ENCODE assay signal across 8 cellular contexts in genomic region chr7:816300-816750, GRCh38. TPM values are rescaled to one million over a fixed set of nuclear protein-coding genes. Genes with fewer than 3 reads are reported as not detected.
DNase-seq lines count a peak whose midpoint lies in the region; ATAC-seq and TF ChIP-seq lines count a peak whose summit lies in the region.

No MANE protein-coding gene starts in this region.

- no peak overlapping the region for H3K27ac ChIP-seq in WERI-Rb-1
- peak overlapping the region in 6 of 8 donors; percentile 47 to 91 (median 78) for H3K27ac ChIP-seq in spleen

- H3K4me1 ChIP-seq in spleen = peaks cover 13 to 92% (median 60%) of the 10 kb centered on the region in 6 donors

- TF ChIP-seq POLR2A in GM18951 (IDR thresholded peaks at IDR 0.05; ENCODE audit: extremely low read depth, insufficient read depth, insufficient read length) (peak; percentile 83), spleen (IDR thresholded peaks at IDR 0.05) (no peak)

- H3K36me3 ChIP-seq in WERI-Rb-1 (peaks cover 23% of the 10 kb centered on the region), spleen (no peaks in the 10 kb centered on the region)

- in situ Hi-C loops in GM18951 (cut with MboI; ENCODE audit: low sequenced_read_pairs, unreplicated experiment) (no loop called here), T47D (cut with HindIII; ENCODE audit: low pct_unique_long_range_greater_than_20kb, low sequenced_read_pairs) (no loop called here)

- 0 to 1% (median 0%) methylated on average over 5 to 51 of the region's 51 CpGs; no CpG with 5 or more reads in 1 of the 5 donors for WGBS in spleen, 5 donors

- peak overlapping the region; percentile 80 for H3K4me3 ChIP-seq in WERI-Rb-1 (ENCODE audit: low read depth, low read length)
- H3K4me3 ChIP-seq in spleen = peak overlapping the region in 7 of 8 donors; percentile 29 to 89 (median 68)

- H3K9me3 ChIP-seq in WERI-Rb-1 (ENCODE audit: severe bottlenecking) (peaks cover 3% of the 10 kb centered on the region), spleen (no peaks in the 10 kb centered on the region)

- DNase-seq in AG08395 (ENCODE audit: low spot score) (peak; percentile 98), NCI-H2227 (lab: John Stamatoyannopoulos, UW; ENCODE audit: unreplicated experiment) (peak; percentile 98), WERI-Rb-1 (peak; percentile 98), T47D (ENCODE audit: low read depth in 1 of 2, low spot score in 1 of 2) (peak; percentile 99 to 100), iPS-NIHi7 (ENCODE audit: extremely low spot score) (peak; percentile 98), spleen (peak; percentile 98)

- no peaks in the 10 kb centered on the region for H3K27me3 ChIP-seq in WERI-Rb-1 (ENCODE audit: insufficient read depth, low read depth, severe bottlenecking)
- H3K27me3 ChIP-seq in spleen (replicated peaks in 1 of 7) = peaks cover 0 to 32% (median 0%) of the 10 kb centered on the region in 7 donors

- peak; percentile 84 for ATAC-seq in HG03139 (IDR thresholded peaks at IDR 0.05; ENCODE audit: unreplicated experiment)

- intact Hi-C loops in spleen (cut with DNase I; ENCODE audit: low total_unique reads) = no loop called here

- TF ChIP-seq CTCF in WERI-Rb-1 (IDR thresholded peaks at IDR 0.05; ENCODE audit: low read depth, low read length) = no peak
- no peak for TF ChIP-seq CTCF in spleen (IDR thresholded peaks at IDR 0.05 in 8 of 11, conservative IDR thresholded peaks at IDR 0.05 in 3 of 11)

RNA-seq across cellular contexts. Expression of gene SUN1, which starts 16.0 kb away (rescaled TPM):
- total RNA-seq in spleen = 100 to 1,000 TPM; 103 to 181 (median 154) TPM
- polyA plus RNA-seq in spleen = 10 to 100 TPM; 33.2 to 59.5 (median 54.9) TPM
